4 cellular contexts compared by ENCODE assay signal in the genomic region with DNA sequence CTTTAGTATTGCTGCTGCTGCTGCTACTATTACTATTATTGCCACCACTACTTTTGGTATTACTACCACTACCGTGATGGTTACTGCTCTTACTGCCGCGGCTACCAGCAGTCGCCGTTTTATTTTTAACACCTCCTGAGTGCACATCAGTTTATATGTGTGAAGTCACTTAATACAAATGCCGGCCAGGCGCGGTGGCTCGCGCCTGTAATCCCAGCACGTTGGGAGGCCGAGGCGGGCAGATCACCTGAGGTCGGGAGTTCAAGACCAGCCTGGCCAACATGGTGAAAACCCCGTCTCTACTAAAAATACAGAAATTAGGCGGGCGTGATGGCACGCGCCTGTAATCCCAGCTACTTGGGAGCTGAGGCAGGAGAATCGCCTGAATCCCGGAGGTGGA.
DNase-seq lines count a peak whose midpoint lies in the region; ATAC-seq and TF ChIP-seq lines count a peak whose summit lies in the region.
"Not testable (repeated sequence)": the region's sequence is repeated elsewhere in the genome, so short reads cannot be mapped to it uniquely, and the experiment has no call there.

No MANE protein-coding gene starts in this region.

- H3K27me3 Mint-ChIP-seq in T-helper 17 cell; immature natural killer cell (ENCODE audit: low read depth in 3 of 3); natural killer cell (ENCODE audit: low read depth in 2 of 2); natural killer cell treated with Interleukin-12 subunit alpha and Interleukin-12 subunit beta and Interleukin-15 and Interleukin-18, amount 100 ng/mL, for 72 hours: not testable (repeated sequence)

- H3K36me3 Mint-ChIP-seq in T-helper 17 cell (ENCODE audit: low read depth); immature natural killer cell; natural killer cell; natural killer cell treated with Interleukin-12 subunit alpha and Interleukin-12 subunit beta and Interleukin-15 and Interleukin-18, amount 100 ng/mL, for 72 hours: not testable (repeated sequence)

- intact Hi-C loops in natural killer cell (cut with micrococcal nuclease), result not testable (repeated sequence)

- not testable (repeated sequence) for H3K9me3 Mint-ChIP-seq in immature natural killer cell; natural killer cell; natural killer cell treated with Interleukin-12 subunit alpha and Interleukin-12 subunit beta and Interleukin-15 and Interleukin-18, amount 100 ng/mL, for 72 hours

- not testable (repeated sequence) for TF ChIP-seq CTCF in natural killer cell (IDR thresholded peaks at IDR 0.05)

- DNase-seq in T-helper 17 cell; immature natural killer cell; natural killer cell; natural killer cell treated with Interleukin-12 subunit alpha and Interleukin-12 subunit beta and Interleukin-15 and Interleukin-18, amount 100 ng/mL, for 72 hours (ENCODE audit: low spot score): not testable (repeated sequence)

- H3K9me3 ChIP-seq in T-helper 17 cell (ENCODE audit: control insufficient read depth, low read length, poor library complexity, severe bottlenecking), result not testable (repeated sequence)

- not testable (repeated sequence) for H3K4me3 Mint-ChIP-seq in T-helper 17 cell; natural killer cell; natural killer cell treated with Interleukin-12 subunit alpha and Interleukin-12 subunit beta and Interleukin-15 and Interleukin-18, amount 100 ng/mL, for 72 hours
- H3K4me3 Mint-ChIP-seq in immature natural killer cell, result peak overlapping the region in 1 of 5 donors; percentile 75

- H3K4me1 Mint-ChIP-seq in T-helper 17 cell (peaks cover 27% of the 10 kb centered on the region), immature natural killer cell (peaks cover 22 to 31% of the 10 kb centered on the region in 2 donors), natural killer cell (peaks cover 18 to 29% of the 10 kb centered on the region in 2 donors)
- peaks cover 13 to 24% of the 10 kb centered on the region in 2 donors for H3K4me1 Mint-ChIP-seq in natural killer cell treated with Interleukin-12 subunit alpha and Interleukin-12 subunit beta and Interleukin-15 and Interleukin-18, amount 100 ng/mL, for 72 hours (ENCODE audit: low read depth in 2 of 2)

- peak overlapping the region; percentile 85 for H3K27ac Mint-ChIP-seq in T-helper 17 cell
- H3K27ac Mint-ChIP-seq in immature natural killer cell, result peak overlapping the region in 4 of 6 donors; percentile 91 to 96 (median 94)
- H3K27ac Mint-ChIP-seq in natural killer cell, result peak overlapping the region; percentile 85 to 89
- peak overlapping the region; percentile 39 to 74 for H3K27ac Mint-ChIP-seq in natural killer cell treated with Interleukin-12 subunit alpha and Interleukin-12 subunit beta and Interleukin-15 and Interleukin-18, amount 100 ng/mL, for 72 hours

- ATAC-seq in T-helper 17 cell; natural killer cell; natural killer cell treated with Interleukin-12 subunit alpha and Interleukin-12 subunit beta and Interleukin-15 and Interleukin-18, amount 100 ng/mL, for 72 hours: not testable (repeated sequence)
